Comparison of ENCODE assay signal across 18 cellular contexts in the genomic region with DNA sequence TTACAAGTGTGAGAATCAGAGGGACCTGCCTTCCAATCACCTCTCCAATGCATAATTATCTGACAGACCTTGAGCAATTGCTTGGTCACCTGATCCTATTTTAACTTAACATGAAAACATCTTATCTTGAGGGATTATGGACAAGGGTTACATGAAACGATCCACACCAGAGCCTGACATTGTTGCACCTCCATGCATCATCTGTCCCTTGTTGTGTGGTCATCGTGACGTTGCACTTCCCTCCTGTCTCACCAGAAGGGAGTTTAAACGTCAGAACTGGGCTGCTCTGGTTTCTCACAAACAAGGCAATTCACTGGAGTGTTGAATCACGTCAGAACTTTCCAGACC.
DNase-seq lines count a peak whose midpoint lies in the region; ATAC-seq, FAIRE-seq and TF ChIP-seq lines count a peak whose summit lies in the region.
"Had no signal": no experiment of that assay in that cellular context is flagged by ENCODE, and none has a peak within 500 bp of the region (broad histone marks: within the 10 kb centered on the region; RNA-seq: fewer than 3 reads in every experiment).

No MANE protein-coding gene starts in this region.

- TF ChIP-seq RAD21 in K562 (CRISPR knock-in tag; conservative IDR thresholded peaks at IDR 0.05 in 1 of 2, IDR thresholded peaks at IDR 0.05 in 1 of 2), result no peak

- FAIRE-seq in K562 (lab: Jason Lieb, UNC), result peak; percentile 15
- no peak for FAIRE-seq in H54 (lab: Jason Lieb, UNC)
- FAIRE-seq: GM12891, GM18507 had no signal

- in situ Hi-C loops in K562 (cut with MboI), result no loop called here

- H4K20me1 ChIP-seq in K562 (replicated peaks; ENCODE audit: control insufficient read depth, insufficient read depth, low read length), result no peaks in the 10 kb centered on the region

- no peaks in the 10 kb centered on the region for H3K36me3 ChIP-seq in K562 (ENCODE audit: control insufficient read depth, insufficient read depth, low read length)
- H3K36me3 ChIP-seq: HAP-1 had no signal

- H3K4me1 ChIP-seq in K562 (replicated peaks in 1 of 2; ENCODE audit: control insufficient read depth in 2 of 2, insufficient read depth in 2 of 2, low read length in 2 of 2), result peaks cover 0 to 5% of the 10 kb centered on the region in 2 experiments; a peak in 2 of 5 replicates
- H3K4me1 ChIP-seq: HAP-1 had no signal

- TF ChIP-seq CTCF in K562 (IDR thresholded peaks at IDR 0.05 in 2 of 3, conservative IDR thresholded peaks at IDR 0.05 in 1 of 3; ENCODE audit: insufficient read depth in 2 of 3, low read depth in 1 of 3, low read length in 3 of 3), result no peak
- TF ChIP-seq CTCF in omental fat pad (IDR thresholded peaks at IDR 0.05), result no peak

- H2AFZ ChIP-seq in K562 (ENCODE audit: low read depth, low read length), result no peak overlapping the region
- H2AFZ ChIP-seq: GM23338 had no signal

- peak; percentile 7 for DNase-seq in OCI-M1 (lab: John Stamatoyannopoulos, UW)
- DNase-seq in K562 (ENCODE audit: extremely low read depth in 1 of 4, low spot score in 3 of 4), result peak in 2 of 4 experiments; percentile 18 to 31
- DNase-seq in omental fat pad (ENCODE audit: low spot score), result no peak
- no peak for DNase-seq in H54 (ENCODE audit: insufficient read length, low spot score)
- no peak for DNase-seq in NCI-H1105 (lab: John Stamatoyannopoulos, UW)
- DNase-seq: C1 segment of cervical spinal cord; Calu3; CD4-positive, alpha-beta memory T cell; COR-L47; DMS53; DMS79 treated with DMSO at 0.1 percent for 48 hours; GF-D8; HFFc6 had no signal

- TF ChIP-seq POLR2A in K562 (conservative IDR thresholded peaks at IDR 0.05) (no peak), H54 (IDR thresholded peaks at IDR 0.05; ENCODE audit: low read depth, low read length) (no peak)

- H3K27ac ChIP-seq in K562 (ENCODE audit: extremely low read depth, low read depth, low read length), result no peak overlapping the region; the same call in 2 of the 3 replicates

- CTCF ChIA-PET in K562 (lab: Yijun Ruan, JAX; ENCODE audit: low intra/inter-chr PET ratio), result no interaction called here

- intact Hi-C loops in K562 (cut with micrococcal nuclease), result no loop called here

- TF ChIP-seq EP300 in K562 (IDR thresholded peaks at IDR 0.05; ENCODE audit: low read length), result peak; percentile 39; the same call in 1 of the 2 replicates

- POLR2A ChIA-PET in K562 (lab: Yijun Ruan, JAX), result no interaction called here

- no peaks in the 10 kb centered on the region for H3K79me2 ChIP-seq in K562 (ENCODE audit: control insufficient read depth, insufficient read depth, low read length)

- no peak overlapping the region for H3K9ac ChIP-seq in K562 (ENCODE audit: insufficient read depth in 1 of 2, low read depth in 2 of 2, low read length in 2 of 2)

- no peaks in the 10 kb centered on the region for H3K9me1 ChIP-seq in K562 (ENCODE audit: control insufficient read depth, insufficient read depth, low read length)

- peaks cover 0 to 2% of the 10 kb centered on the region in 2 experiments; a peak in 1 of 5 replicates for H3K27me3 ChIP-seq in K562 (ENCODE audit: control insufficient read depth in 2 of 2, insufficient read depth in 2 of 2, low read length in 2 of 2)

- H3K4me2 ChIP-seq in K562 (ENCODE audit: insufficient read depth, low read length), result peak overlapping the region; percentile 62; the same call in 1 of the 2 replicates
- H3K4me2 ChIP-seq: GM23338 had no signal

- peak; percentile 72 for ATAC-seq in K562
- peak; percentile 38 for ATAC-seq in omental fat pad (ENCODE audit: low FRiP score)
- no peak for ATAC-seq in GM21723 (IDR thresholded peaks at IDR 0.05; ENCODE audit: unreplicated experiment)
- ATAC-seq: GM23338 had no signal

- no peak overlapping the region for H3K4me3 ChIP-seq in K562
- H3K4me3 ChIP-seq: GM23338, HAP-1 had no signal

- H3K9me3 ChIP-seq in K562 (replicated peaks; ENCODE audit: control insufficient read depth, insufficient read depth, low read depth, low read length), result no peaks in the 10 kb centered on the region
- H3K9me3 ChIP-seq: HAP-1 had no signal

- no TSS peak for BruUV-seq in K562 (replicated peaks; lab: Mats Ljungman, UMichigan)

- WGBS in K562 (ENCODE audit: insufficient coverage, low coverage, missing lambda C conversion rate), result 0% methylated on average over 5 of the region's 5 CpGs

TF ChIP-seq in K562, 482 proteins besides CTCF, POLR2A, EP300 and RAD21 (continues in another document):
- TF ChIP-seq NFE2 (IDR thresholded peaks at IDR 0.05; ENCODE audit: low read depth) (peak; percentile 75), CREBBP (IDR thresholded peaks at IDR 0.05; ENCODE audit: low read depth, low read length) (no peak), JUND (IDR thresholded peaks at IDR 0.05; ENCODE audit: borderline replicate concordance, low read depth, low read length) (0 out of 2 replicates have a peak, but pooled peaks have one; percentile 44), JUND (tag; IDR thresholded peaks at IDR 0.05; ENCODE audit: borderline replicate concordance, low read depth, low read length) (no peak), ZNF584 (CRISPR knock-in tag; IDR thresholded peaks at IDR 0.05; ENCODE audit: low read depth) (peak; percentile 53; the same call in 1 of the 2 replicates), MTA3 (IDR thresholded peaks at IDR 0.05; ENCODE audit: borderline replicate concordance) (peak; percentile 79), DPF2 (IDR thresholded peaks at IDR 0.05) (peak; percentile 26; the same call in 1 of the 2 replicates), FOXA1 (IDR thresholded peaks at IDR 0.05; ENCODE audit: borderline replicate concordance) (no peak), TRIM24 (IDR thresholded peaks at IDR 0.05) (peak; percentile 47 to 75; a peak in 2 of 4 replicates), CEBPB (tag; IDR thresholded peaks at IDR 0.05) (peak; percentile 40; the same call in 1 of the 2 replicates), ZNF134 (CRISPR knock-in tag; conservative IDR thresholded peaks at IDR 0.05) (no peak), SRF (CRISPR knock-in tag; IDR thresholded peaks at IDR 0.05) (no peak), ZNF766 (CRISPR knock-in tag; conservative IDR thresholded peaks at IDR 0.05) (peak; percentile 71; the same call in 1 of the 2 replicates), FOSL1 (tag; conservative IDR thresholded peaks at IDR 0.05) (peak; percentile 28; the same call in 1 of the 2 replicates), CBX8 (IDR thresholded peaks at IDR 0.05; ENCODE audit: borderline replicate concordance, extremely low read depth, low read depth, low read length, poor library complexity, severe bottlenecking) (no peak), CREB1 (IDR thresholded peaks at IDR 0.05) (peak; percentile 78), CREB1 (CRISPR knock-in tag; IDR thresholded peaks at IDR 0.05) (peak; percentile 71; the same call in 1 of the 2 replicates), NCOR1 (IDR thresholded peaks at IDR 0.05) (no peak), CREM (IDR thresholded peaks at IDR 0.05; ENCODE audit: low read depth) (peak; percentile 90), TEAD1 (CRISPR knock-in tag; IDR thresholded peaks at IDR 0.05) (no peak), CEBPG (CRISPR knock-in tag; IDR thresholded peaks at IDR 0.05) (no peak), CEBPG (tag; conservative IDR thresholded peaks at IDR 0.05 in 1 of 2, IDR thresholded peaks at IDR 0.05 in 1 of 2) (peak in 1 of 2 experiments; percentile 60; a peak in 2 of 4 replicates), TARDBP (IDR thresholded peaks at IDR 0.05) (peak; percentile 84; the same call in 1 of the 2 replicates)
- TF ChIP-seq, protein P1, sequence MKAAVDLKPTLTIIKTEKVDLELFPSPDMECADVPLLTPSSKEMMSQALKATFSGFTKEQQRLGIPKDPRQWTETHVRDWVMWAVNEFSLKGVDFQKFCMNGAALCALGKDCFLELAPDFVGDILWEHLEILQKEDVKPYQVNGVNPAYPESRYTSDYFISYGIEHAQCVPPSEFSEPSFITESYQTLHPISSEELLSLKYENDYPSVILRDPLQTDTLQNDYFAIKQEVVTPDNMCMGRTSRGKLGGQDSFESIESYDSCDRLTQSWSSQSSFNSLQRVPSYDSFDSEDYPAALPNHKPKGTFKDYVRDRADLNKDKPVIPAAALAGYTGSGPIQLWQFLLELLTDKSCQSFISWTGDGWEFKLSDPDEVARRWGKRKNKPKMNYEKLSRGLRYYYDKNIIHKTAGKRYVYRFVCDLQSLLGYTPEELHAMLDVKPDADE (conservative IDR thresholded peaks at IDR 0.05; ENCODE audit: control insufficient read depth, low read depth, low read length), result no peak
- TF ChIP-seq, protein P2, sequence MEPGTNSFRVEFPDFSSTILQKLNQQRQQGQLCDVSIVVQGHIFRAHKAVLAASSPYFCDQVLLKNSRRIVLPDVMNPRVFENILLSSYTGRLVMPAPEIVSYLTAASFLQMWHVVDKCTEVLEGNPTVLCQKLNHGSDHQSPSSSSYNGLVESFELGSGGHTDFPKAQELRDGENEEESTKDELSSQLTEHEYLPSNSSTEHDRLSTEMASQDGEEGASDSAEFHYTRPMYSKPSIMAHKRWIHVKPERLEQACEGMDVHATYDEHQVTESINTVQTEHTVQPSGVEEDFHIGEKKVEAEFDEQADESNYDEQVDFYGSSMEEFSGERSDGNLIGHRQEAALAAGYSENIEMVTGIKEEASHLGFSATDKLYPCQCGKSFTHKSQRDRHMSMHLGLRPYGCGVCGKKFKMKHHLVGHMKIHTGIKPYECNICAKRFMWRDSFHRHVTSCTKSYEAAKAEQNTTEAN (CRISPR knock-in tag; IDR thresholded peaks at IDR 0.05), result no peak
- TF ChIP-seq, protein P3, sequence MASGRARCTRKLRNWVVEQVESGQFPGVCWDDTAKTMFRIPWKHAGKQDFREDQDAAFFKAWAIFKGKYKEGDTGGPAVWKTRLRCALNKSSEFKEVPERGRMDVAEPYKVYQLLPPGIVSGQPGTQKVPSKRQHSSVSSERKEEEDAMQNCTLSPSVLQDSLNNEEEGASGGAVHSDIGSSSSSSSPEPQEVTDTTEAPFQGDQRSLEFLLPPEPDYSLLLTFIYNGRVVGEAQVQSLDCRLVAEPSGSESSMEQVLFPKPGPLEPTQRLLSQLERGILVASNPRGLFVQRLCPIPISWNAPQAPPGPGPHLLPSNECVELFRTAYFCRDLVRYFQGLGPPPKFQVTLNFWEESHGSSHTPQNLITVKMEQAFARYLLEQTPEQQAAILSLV (tag; IDR thresholded peaks at IDR 0.05), result no peak
- TF ChIP-seq, protein P4, sequence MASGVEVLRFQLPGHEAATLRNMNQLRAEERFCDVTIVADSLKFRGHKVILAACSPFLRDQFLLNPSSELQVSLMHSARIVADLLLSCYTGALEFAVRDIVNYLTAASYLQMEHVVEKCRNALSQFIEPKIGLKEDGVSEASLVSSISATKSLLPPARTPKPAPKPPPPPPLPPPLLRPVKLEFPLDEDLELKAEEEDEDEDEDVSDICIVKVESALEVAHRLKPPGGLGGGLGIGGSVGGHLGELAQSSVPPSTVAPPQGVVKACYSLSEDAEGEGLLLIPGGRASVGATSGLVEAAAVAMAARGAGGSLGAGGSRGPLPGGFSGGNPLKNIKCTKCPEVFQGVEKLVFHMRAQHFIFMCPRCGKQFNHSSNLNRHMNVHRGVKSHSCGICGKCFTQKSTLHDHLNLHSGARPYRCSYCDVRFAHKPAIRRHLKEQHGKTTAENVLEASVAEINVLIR (CRISPR knock-in tag; IDR thresholded peaks at IDR 0.05), result peak; percentile 74
